Comparison of ENCODE assay signal across 1 cellular context in genomic region chr3:138726966-138727365, GRCh38.
TF ChIP-seq lines count a peak whose summit lies in the region.

No MANE protein-coding gene starts in this region.

TF ChIP-seq in GM23338, 12 proteins besides CTCF, POLR2A, EP300 and RAD21 (continued from another document):
- TF ChIP-seq ZNF462 (CRISPR knock-in tag; IDR thresholded peaks at IDR 0.05), result no peak
- no peak for TF ChIP-seq EZH2phosphoT487 (IDR thresholded peaks at IDR 0.05; ENCODE audit: unreplicated experiment)
- no peak for TF ChIP-seq JUNB (IDR thresholded peaks at IDR 0.05; ENCODE audit: unreplicated experiment)
- TF ChIP-seq EZH2 (IDR thresholded peaks at IDR 0.05; ENCODE audit: low read depth, unreplicated experiment), result no peak
- TF ChIP-seq ZNF331 (CRISPR knock-in tag; IDR thresholded peaks at IDR 0.05; ENCODE audit: low read depth), result no peak
